33 cellular contexts compared by ENCODE assay signal in genomic region chr4:143308377-143308776, GRCh38.
"Had no signal": no experiment of that assay in that cellular context is flagged by ENCODE, and none has a peak within 500 bp of the region (broad histone marks: within the 10 kb centered on the region; RNA-seq: fewer than 3 reads in every experiment).

No MANE protein-coding gene starts in this region.

- H3K27ac ChIP-seq: adrenal gland, ascending aorta, body of pancreas, brain microvascular endothelial cell, breast epithelium, cardiac muscle cell had no signal

- H3K4me3 ChIP-seq: adrenal gland, ascending aorta, body of pancreas, breast epithelium, cardiac muscle cell had no signal

- DNase-seq: activated effector memory CD4-positive, alpha-beta T cell treated with anti-CD3 and anti-CD28 coated beads, Interleukin-2, amount 50 U/mL, for 16 hours; activated effector memory CD4-positive, alpha-beta T cell treated with Interleukin-2 at 50 U/mL for 16 hours; activated gamma-delta T cell; activated gamma-delta T cell treated with Interleukin-2 at 50 U/mL for 16 hours; activated naive CD4-positive, alpha-beta T cell; activated naive CD4-positive, alpha-beta T cell treated with anti-CD3 and anti-CD28 coated beads for 36 hours; activated naive CD4-positive, alpha-beta T cell treated with anti-CD3 and anti-CD28 coated beads, Interleukin-2, amount 10 ng/mL, durations not matched to agents 7 days and 5 days; activated naive CD4-positive, alpha-beta T cell treated with anti-CD3 and anti-CD28 coated beads, Interleukin-2, amount 50 U/mL, for 16 hours; activated naive CD4-positive, alpha-beta T cell treated with Interleukin-2 at 50 U/mL for 16 hours; activated naive CD8-positive, alpha-beta T cell treated with anti-CD3 and anti-CD28 coated beads for 36 hours; activated naive CD8-positive, alpha-beta T cell treated with anti-CD3 and anti-CD28 coated beads, Interleukin-2, amount 10 ng/mL, durations not matched to agents 7 days and 5 days; activated naive CD8-positive, alpha-beta T cell treated with anti-CD3 and anti-CD28 coated beads, Interleukin-2, amount 50 U/mL, for 24 hours; activated T-cell treated with anti-CD3 and anti-CD28 coated beads, Interleukin-2, amount 50 U/mL, for 24 hours; activated T-cell treated with anti-CD3 and anti-CD28 coated beads, Interleukin-2, amount 50 U/mL, for 4 hours; activated T-cell treated with anti-CD3 and anti-CD28 coated beads, Interleukin-2, amount 50 U/mL, for 48 hours; activated T-cell treated with anti-CD3 and anti-CD28 coated beads, Interleukin-2, amount 50 U/mL, for 72 hours; adrenal gland; amniotic stem cell; amygdala; anterior cingulate cortex; aorta; body of pancreas; brain microvascular endothelial cell; caudate nucleus; central memory CD4-positive, alpha-beta T cell; cerebellar nuclear complex had no signal

- H3K4me1 ChIP-seq: adrenal gland, ascending aorta, body of pancreas, breast epithelium had no signal

- H3K9me3 ChIP-seq: adrenal gland, ascending aorta, body of pancreas, breast epithelium had no signal

- H3K36me3 ChIP-seq: adrenal gland, ascending aorta, brain microvascular endothelial cell, breast epithelium, cardiac muscle cell had no signal

- H3K27me3 ChIP-seq: adrenal gland, ascending aorta, body of pancreas, brain microvascular endothelial cell, breast epithelium had no signal

- FAIRE-seq: astrocyte, bronchial epithelial cell had no signal

- ATAC-seq: activated naive CD4-positive, alpha-beta T cell treated with anti-CD3 and anti-CD28 coated beads, Interleukin-2, amount 50 U/mL, for 72 hours; activated naive CD8-positive, alpha-beta T cell treated with anti-CD3 and anti-CD28 coated beads, Interleukin-2, amount 50 U/mL, for 24 hours; activated T-cell treated with anti-CD3 and anti-CD28 coated beads, Interleukin-2, amount 50 U/mL, for 72 hours; activated T-helper 17 cell treated with anti-CD3 and anti-CD28 coated beads, Interleukin-2, amount 50 U/mL, for 72 hours; body of pancreas had no signal
